11 cellular contexts compared by ENCODE assay signal in genomic region chr17:34499576-34499975, GRCh38.
DNase-seq lines count a peak whose midpoint lies in the region; ATAC-seq and TF ChIP-seq lines count a peak whose summit lies in the region.
"Had no signal": no experiment of that assay in that cellular context is flagged by ENCODE, and none has a peak within 500 bp of the region (broad histone marks: within the 10 kb centered on the region; RNA-seq: fewer than 3 reads in every experiment).

No MANE protein-coding gene starts in this region.

- 0% methylated on average over 1 of the region's 1 CpG for WGBS in mammary epithelial cell (ENCODE audit: low coverage, missing lambda C conversion rate)

- TF ChIP-seq CTCF in mammary epithelial cell (conservative IDR thresholded peaks at IDR 0.05 in 1 of 2, IDR thresholded peaks at IDR 0.05 in 1 of 2; ENCODE audit: extremely low read depth in 1 of 2, insufficient read depth in 1 of 2, low read depth in 1 of 2, low read length in 2 of 2) (no peak), breast epithelium (IDR thresholded peaks at IDR 0.05) (no peak), Panc1 (IDR thresholded peaks at IDR 0.05) (no peak), fibroblast of the aortic adventitia (IDR thresholded peaks at IDR 0.05; ENCODE audit: insufficient read depth, low read length) (no peak), gastrocnemius medialis (IDR thresholded peaks at IDR 0.05 in 4 of 5, conservative IDR thresholded peaks at IDR 0.05 in 1 of 5) (no peak)

- intact Hi-C loops in mammary epithelial cell (cut with micrococcal nuclease) (no loop called here), breast epithelium (cut with DNase I; ENCODE audit: low total_unique reads) (no loop called here), Panc1 (cut with micrococcal nuclease; ENCODE audit: unreplicated experiment) (no loop called here), gastrocnemius medialis (cut with DNase I; ENCODE audit: low total_unique reads) (no loop called here)

- no peaks in the 10 kb centered on the region for H3K79me2 ChIP-seq in mammary epithelial cell (ENCODE audit: insufficient read depth, low read length)

- no peak for TF ChIP-seq POLR2A in breast epithelium (IDR thresholded peaks at IDR 0.05)
- no peak for TF ChIP-seq POLR2A in gastrocnemius medialis (IDR thresholded peaks at IDR 0.05)

- dilution Hi-C loops in mammary epithelial cell (cut with HindIII; ENCODE audit: low sequenced_read_pairs) = no loop called here

- CTCF ChIA-PET in mammary epithelial cell (lab: Charles Lee; ENCODE audit: low non-redundant PET) = no interaction called here
- CTCF ChIA-PET in Panc1 (lab: Charles Lee) = no interaction called here

- no peak overlapping the region for H2AFZ ChIP-seq in mammary epithelial cell (ENCODE audit: low read depth, low read length)

- H3K27me3 ChIP-seq in mammary epithelial cell (ENCODE audit: insufficient read depth, low read length) = no peaks in the 10 kb centered on the region
- peaks cover 0 to 39% of the 10 kb centered on the region in 2 donors for H3K27me3 ChIP-seq in breast epithelium
- peaks cover 2% of the 10 kb centered on the region; the same call in 1 of the 2 replicates for H3K27me3 ChIP-seq in Panc1 (ENCODE audit: control insufficient read depth, insufficient read depth, low read length)
- H3K27me3 ChIP-seq in gastrocnemius medialis = peaks cover 0 to 6% (median 3%) of the 10 kb centered on the region in 3 donors

- ATAC-seq in Panc1 (peak; percentile 66; the same call in 1 of the 2 replicates), gastrocnemius medialis (no peak)

- no peaks in the 10 kb centered on the region for H3K36me3 ChIP-seq in mammary epithelial cell (ENCODE audit: insufficient read depth, low read length)
- H3K36me3 ChIP-seq in breast epithelium = no peaks in the 10 kb centered on the region
- H3K36me3 ChIP-seq in Panc1 (ENCODE audit: control insufficient read depth, insufficient read depth, low read length) = no peaks in the 10 kb centered on the region
- H3K36me3 ChIP-seq in gastrocnemius medialis = no peaks in the 10 kb centered on the region

- in situ Hi-C loops in mammary epithelial cell (cut with MboI; ENCODE audit: low sequenced_read_pairs in 2 of 2) (no loop called here), Panc1 (cut with HindIII; ENCODE audit: low pct_unique_long_range_greater_than_20kb, low sequenced_read_pairs) (no loop called here), gastrocnemius medialis (cut with MboI; ENCODE audit: low sequenced_read_pairs in 4 of 4) (no loop called here)

- POLR2A ChIA-PET in Panc1 (lab: Charles Lee) = no interaction called here

- no peaks in the 10 kb centered on the region for H3K9me3 ChIP-seq in mammary epithelial cell (replicated peaks; ENCODE audit: insufficient read depth, low read length)
- no peaks in the 10 kb centered on the region for H3K9me3 ChIP-seq in breast epithelium
- H3K9me3 ChIP-seq in Panc1 (ENCODE audit: control insufficient read depth, insufficient read depth, low read depth, low read length) = no peaks in the 10 kb centered on the region
- no peaks in the 10 kb centered on the region for H3K9me3 ChIP-seq in gastrocnemius medialis

- H4K20me1 ChIP-seq in mammary epithelial cell (ENCODE audit: insufficient read depth, low read length) = no peaks in the 10 kb centered on the region

- H3K27ac ChIP-seq in mammary epithelial cell (ENCODE audit: insufficient read depth, low read depth, low read length) (no peak overlapping the region), breast epithelium (no peak overlapping the region), Panc1 (ENCODE audit: low read length) (no peak overlapping the region), gastrocnemius medialis (no peak overlapping the region)
- H3K27ac ChIP-seq: C4-2B had no signal

- no peak overlapping the region for H3K9ac ChIP-seq in mammary epithelial cell (ENCODE audit: insufficient read depth, low read length)

- BruUV-seq in mammary epithelial cell (replicated peaks; lab: Mats Ljungman, UMichigan) (no TSS peak), Panc1 (replicated peaks; lab: Mats Ljungman, UMichigan) (no TSS peak)

- H3K4me1 ChIP-seq in mammary epithelial cell (ENCODE audit: insufficient read depth, low read length) (no peaks in the 10 kb centered on the region), breast epithelium (no peaks in the 10 kb centered on the region), Panc1 (ENCODE audit: control insufficient read depth, insufficient read depth, low read length) (no peaks in the 10 kb centered on the region), gastrocnemius medialis (no peaks in the 10 kb centered on the region)

- no peak overlapping the region for H3K4me2 ChIP-seq in mammary epithelial cell (ENCODE audit: insufficient read depth, low read depth, low read length)

- DNase-seq in mammary epithelial cell (peak; percentile 11), breast epithelium (ENCODE audit: low spot score in 2 of 2) (no peak), Panc1 (ENCODE audit: low read depth, low spot score) (no peak), fibroblast of the aortic adventitia (ENCODE audit: low read depth) (peak; percentile 34), stromal cell of bone marrow (ENCODE audit: low read depth) (peak; percentile 1), middle frontal gyrus (ENCODE audit: extremely low spot score, low spot score) (no peak), gastrocnemius medialis (no peak), germinal center (ENCODE audit: low spot score) (no peak)
- DNase-seq: hypothalamus, NCI-H1092 treated with DMSO at 0.1 percent for 48 hours had no signal

- no peak overlapping the region for H3K4me3 ChIP-seq in mammary epithelial cell (replicated peaks in 1 of 3; ENCODE audit: insufficient read depth in 1 of 3, low read depth in 2 of 3, low read length in 3 of 3)
- H3K4me3 ChIP-seq in breast epithelium = no peak overlapping the region
- no peak overlapping the region for H3K4me3 ChIP-seq in Panc1 (ENCODE audit: low read depth in 2 of 2, low read length in 2 of 2)
- no peak overlapping the region for H3K4me3 ChIP-seq in fibroblast of the aortic adventitia (ENCODE audit: low read depth, low read length)
- H3K4me3 ChIP-seq in gastrocnemius medialis = no peak overlapping the region

Comparison
In these comparisons a context has a peak if more than half of its experiments do, and no peak if none do; other contexts are left out.
1. DNase-seq: peak in mammary epithelial cell (single experiment), fibroblast of the aortic adventitia (single experiment) and stromal cell of bone marrow (single experiment); none in breast epithelium (0 of 2), Panc1 (single experiment), middle frontal gyrus (single experiment), gastrocnemius medialis (0 of 2) and germinal center (single experiment).